In genomic region chr17:16934836-16935235, GRCh38 we compare ENCODE assay signal across 2 cellular contexts.
TF ChIP-seq lines count a peak whose summit lies in the region.

No MANE protein-coding gene starts in this region.

TF ChIP-seq in HepG2, 621 proteins besides CTCF, POLR2A, EP300 and RAD21 (continued from another document):
- no peak for TF ChIP-seq ZBTB43 (CRISPR knock-in tag; conservative IDR thresholded peaks at IDR 0.05)
- no peak for TF ChIP-seq XBP1 (CRISPR knock-in tag; IDR thresholded peaks at IDR 0.05)
- no peak for TF ChIP-seq XRCC5 (optimal IDR thresholded peaks at IDR 0.05; ENCODE audit: low read length)
- no peak for TF ChIP-seq TP53 (CRISPR knock-in tag; conservative IDR thresholded peaks at IDR 0.05)
- TF ChIP-seq TIGD3 (CRISPR knock-in tag; IDR thresholded peaks at IDR 0.05; ENCODE audit: borderline replicate concordance) = no peak

TF ChIP-seq in WTC11, 78 proteins besides CTCF, POLR2A, EP300 and RAD21 (continued from another document):
- TF ChIP-seq STAT6 (CRISPR knock-in tag; conservative IDR thresholded peaks at IDR 0.05; ENCODE audit: low read depth) (no peak), ZBTB21 (CRISPR knock-in tag; IDR thresholded peaks at IDR 0.05; ENCODE audit: borderline replicate concordance) (no peak), ZBTB43 (CRISPR knock-in tag; IDR thresholded peaks at IDR 0.05) (no peak), GABPB1 (CRISPR knock-in tag; IDR thresholded peaks at IDR 0.05) (no peak), FOXP1 (CRISPR knock-in tag; IDR thresholded peaks at IDR 0.05; ENCODE audit: borderline replicate concordance) (no peak), FOXJ3 (CRISPR knock-in tag; IDR thresholded peaks at IDR 0.05; ENCODE audit: borderline replicate concordance) (no peak), NFE2L1 (CRISPR knock-in tag; IDR thresholded peaks at IDR 0.05) (no peak), ATF6 (CRISPR knock-in tag; IDR thresholded peaks at IDR 0.05) (no peak), FOXP4 (CRISPR knock-in tag; IDR thresholded peaks at IDR 0.05) (no peak), IRF2 (CRISPR knock-in tag; IDR thresholded peaks at IDR 0.05; ENCODE audit: borderline replicate concordance, low read depth) (no peak), FOXK1 (CRISPR knock-in tag; IDR thresholded peaks at IDR 0.05) (no peak), RELA (CRISPR knock-in tag; IDR thresholded peaks at IDR 0.05; ENCODE audit: borderline replicate concordance) (no peak), ZNF671 (CRISPR knock-in tag; IDR thresholded peaks at IDR 0.05) (no peak), E2F4 (CRISPR knock-in tag; IDR thresholded peaks at IDR 0.05; ENCODE audit: borderline replicate concordance, low read depth) (no peak), HMGXB4 (CRISPR knock-in tag; IDR thresholded peaks at IDR 0.05) (no peak)
